23 cellular contexts compared by ENCODE assay signal in genomic region chr17:50337956-50338355, GRCh38. TPM values are rescaled to one million over a fixed set of nuclear protein-coding genes. Genes with fewer than 3 reads are reported as not detected.
A peak's percentile ranks its signal among the peaks of the same experiment; 100 is the strongest.
DNase-seq lines count a peak whose midpoint lies in the region; ATAC-seq, FAIRE-seq and TF ChIP-seq lines count a peak whose summit lies in the region.
"Had no signal": no experiment of that assay in that cellular context is flagged by ENCODE, and none has a peak within 500 bp of the region (broad histone marks: within the 10 kb centered on the region; RNA-seq: fewer than 3 reads in every experiment).

No MANE protein-coding gene starts in this region.

- H3K36me3 ChIP-seq in endodermal cell (ENCODE audit: control insufficient read depth, insufficient read depth, low read length) (no peaks in the 10 kb centered on the region), prostate gland (no peaks in the 10 kb centered on the region), right lobe of liver (no peaks in the 10 kb centered on the region)
- H3K36me3 ChIP-seq: cardiac muscle cell, thyroid gland had no signal

- H3K4me1 ChIP-seq in endodermal cell (ENCODE audit: control insufficient read depth, insufficient read depth, low read length) (no peaks in the 10 kb centered on the region), prostate gland (replicated peaks) (no peaks in the 10 kb centered on the region), right lobe of liver (no peaks in the 10 kb centered on the region)
- H3K4me1 ChIP-seq: thyroid gland had no signal

- H3K36me3 Mint-ChIP-seq in endodermal cell (ENCODE audit: low read depth) = no peaks in the 10 kb centered on the region
- H3K36me3 Mint-ChIP-seq: CD14-positive monocyte, T-cell had no signal

- no peak for ATAC-seq in GM18909 (IDR thresholded peaks at IDR 0.05; ENCODE audit: poor library complexity, unreplicated experiment)
- no peak for ATAC-seq in right lobe of liver
- ATAC-seq: GM23338, HepG2, T-cell had no signal

- TF ChIP-seq CTCF in endodermal cell (conservative IDR thresholded peaks at IDR 0.05) (no peak), prostate gland (IDR thresholded peaks at IDR 0.05) (no peak), right lobe of liver (IDR thresholded peaks at IDR 0.05) (no peak)

- no peak overlapping the region for H3K9ac ChIP-seq in endodermal cell (ENCODE audit: extremely low read depth, low read length, poor library complexity, severe bottlenecking)

- H3K4me3 Mint-ChIP-seq in endodermal cell = no peak overlapping the region
- H3K4me3 Mint-ChIP-seq: CD14-positive monocyte, GM23338, T-cell had no signal

- 92% methylated on average over 2 of the region's 2 CpGs; no CpG with 5 or more reads in 1 of the 2 experiments for WGBS in endodermal cell (ENCODE audit: insufficient coverage in 1 of 2, insufficient read length in 1 of 2), 2 experiments
- 89% methylated on average over 2 of the region's 2 CpGs for WGBS in prostate gland
- WGBS in right lobe of liver (ENCODE audit: insufficient coverage, low coverage, low lambda C conversion rate, missing lambda C conversion rate) = 89% methylated on average over 2 of the region's 2 CpGs

- intact Hi-C loops in prostate gland (cut with DNase I) = no loop called here
- intact Hi-C loops in right lobe of liver (cut with DNase I) = no loop called here

- FAIRE-seq in HTR-8/SVneo (lab: Jason Lieb, UNC) = peak; percentile 49
- FAIRE-seq: endometrium, HepG2 had no signal

- H3K27me3 ChIP-seq in endodermal cell (ENCODE audit: control insufficient read depth, insufficient read depth, low read length, poor library complexity, severe bottlenecking) (no peaks in the 10 kb centered on the region), prostate gland (replicated peaks; ENCODE audit: insufficient read depth) (no peaks in the 10 kb centered on the region), right lobe of liver (no peaks in the 10 kb centered on the region)
- H3K27me3 ChIP-seq: cardiac muscle cell, thyroid gland had no signal

- no peak for TF ChIP-seq POLR2A in prostate gland (IDR thresholded peaks at IDR 0.05)
- TF ChIP-seq POLR2A in right lobe of liver (IDR thresholded peaks at IDR 0.05) = no peak

- peaks cover 25% of the 10 kb centered on the region for H3K9me3 ChIP-seq in endodermal cell (ENCODE audit: control insufficient read depth, low read length)
- no peaks in the 10 kb centered on the region for H3K9me3 ChIP-seq in prostate gland
- H3K9me3 ChIP-seq in right lobe of liver = no peaks in the 10 kb centered on the region
- H3K9me3 ChIP-seq: thyroid gland had no signal

- peak; percentile 52 for DNase-seq in ELR (ENCODE audit: low read depth)
- no peak for DNase-seq in HTR-8/SVneo (ENCODE audit: insufficient read length, low spot score)
- DNase-seq in endodermal cell = peak; percentile 35
- DNase-seq in prostate gland (ENCODE audit: low spot score) = no peak
- no peak for DNase-seq in right lobe of liver
- DNase-seq: activated CD4-positive, alpha-beta T cell treated with anti-CD3 and anti-CD28 coated beads for 4 hours; activated gamma-delta T cell treated with Interleukin-2 at 50 U/mL for 16 hours; glutamatergic neuron; mammary epithelial cell; NCI-H2081; NCI-H345; PC-9; stimulated activated CD4-positive, alpha-beta T cell treated with anti-CD3 and anti-CD28 coated beads, Interleukin-2, amount 100 ng/mL, for 48 hours; stimulated activated naive CD4-positive, alpha-beta T cell treated with Interleukin-2 at 50 U/mL for 16 hours; T-cell; thyroid gland had no signal

- H3K27me3 Mint-ChIP-seq in endodermal cell (ENCODE audit: insufficient read depth) = no peaks in the 10 kb centered on the region
- H3K27me3 Mint-ChIP-seq: T-cell had no signal

- H3K27ac ChIP-seq in endodermal cell (ENCODE audit: low read depth, low read length) = no peak overlapping the region
- no peak overlapping the region for H3K27ac ChIP-seq in prostate gland
- H3K27ac ChIP-seq in right lobe of liver = no peak overlapping the region
- H3K27ac ChIP-seq: cardiac muscle cell, PC-9, thyroid gland had no signal

- peaks cover 15% of the 10 kb centered on the region for H3K9me3 Mint-ChIP-seq in endodermal cell

- peaks cover 7% of the 10 kb centered on the region for H3K4me1 Mint-ChIP-seq in endodermal cell

- H3K4me3 ChIP-seq in endodermal cell (ENCODE audit: low read length) = no peak overlapping the region
- no peak overlapping the region for H3K4me3 ChIP-seq in prostate gland
- no peak overlapping the region for H3K4me3 ChIP-seq in right lobe of liver
- H3K4me3 ChIP-seq: cardiac muscle cell, GM23338, PC-9, smooth muscle cell, thyroid gland had no signal

- no peak overlapping the region for H3K27ac Mint-ChIP-seq in endodermal cell
- H3K27ac Mint-ChIP-seq: CD14-positive monocyte, GM23338, T-cell had no signal

RNA-seq across cellular contexts. Expression of gene XYLT2, which starts 8.0 kb away (rescaled TPM):
- total RNA-seq in endodermal cell = 10 to 100 TPM; 54.1 to 65.9 TPM
- polyA plus RNA-seq in endodermal cell (2013, experiment 1 of 2) = 20.9 TPM
- 22.1 TPM for polyA plus RNA-seq in endodermal cell (2013, experiment 2 of 2)
- total RNA-seq in prostate gland = 10 to 100 TPM; 44.8 to 49.8 TPM
- total RNA-seq in right lobe of liver = 10 to 100 TPM in 3 of 6 experiments, 1 to 10 TPM in 3; 7.0 to 13.8 (median 9.4) TPM

RNA-seq across cellular contexts. Expression of gene MRPL27, which starts 35.0 kb away (rescaled TPM):
- total RNA-seq in endodermal cell (10 to 100 TPM; 70.9 to 76.7 TPM), prostate gland (10 to 100 TPM; 63.3 to 69.6 TPM), right lobe of liver (10 to 100 TPM; 34.3 to 69.4 (median 38.6) TPM)
- polyA plus RNA-seq in endodermal cell (2013, experiment 1 of 2) = 69.7 TPM
- polyA plus RNA-seq in endodermal cell (2013, experiment 2 of 2) = 62.0 TPM

RNA-seq across cellular contexts. Expression of gene EME1, which starts 35.1 kb away (rescaled TPM):
- total RNA-seq in endodermal cell (10 to 100 TPM; 14.1 to 26.8 TPM), prostate gland (10 to 100 TPM in 1 of 2 donors, under 1 TPM in 1; 0.23 to 13.6 TPM), right lobe of liver (1 to 10 TPM in 1 of 6 experiments, under 1 TPM in 3, not detected in 2; 0.12 to 1.3 (median 0.66) TPM)
- polyA plus RNA-seq in endodermal cell (2013, experiment 1 of 2) = 26.3 TPM
- polyA plus RNA-seq in endodermal cell (2013, experiment 2 of 2) = 24.8 TPM

RNA-seq across cellular contexts. Expression of gene LRRC59, which starts 59.4 kb away (rescaled TPM):
- 10 to 100 TPM; 87.9 to 98.2 TPM for total RNA-seq in endodermal cell
- polyA plus RNA-seq in endodermal cell (2013, experiment 1 of 2) = 79.9 TPM
- 86.0 TPM for polyA plus RNA-seq in endodermal cell (2013, experiment 2 of 2)
- 10 to 100 TPM; 67.6 to 76.6 TPM for total RNA-seq in prostate gland
- 100 to 1,000 TPM in 2 of 6 experiments, 10 to 100 TPM in 4; 36.0 to 125 (median 64.0) TPM for total RNA-seq in right lobe of liver

Comparison
In these comparisons a context has a peak if more than half of its experiments do, and no peak if none do; other contexts are left out.
1. DNase-seq: peak in ELR (single experiment) and endodermal cell (single experiment); none in HTR-8/SVneo (single experiment), prostate gland (single experiment) and right lobe of liver (0 of 3).